Comparison of ENCODE assay signal across 8 cellular contexts in genomic region chr2:8457092-8457481, GRCh38.
DNase-seq lines count a peak whose midpoint lies in the region; ATAC-seq and TF ChIP-seq lines count a peak whose summit lies in the region.

No MANE protein-coding gene starts in this region.

- H3K27ac Mint-ChIP-seq in T-helper 1 cell treated with Interleukin-12 subunit alpha and Interleukin-12 subunit beta and Interleukin-4 antibody, amounts not matched to agents 30 μg/mL and 1 μg/mL, for 36 hours = peak overlapping the region; percentile 68
- H3K27ac Mint-ChIP-seq in H9 = no peak overlapping the region

- no peaks in the 10 kb centered on the region for H3K79me2 ChIP-seq in H9 (ENCODE audit: insufficient read depth, low read length)

- H2BK5ac ChIP-seq in H9 (ENCODE audit: insufficient read length, low read length) = no peak overlapping the region

- H4K5ac ChIP-seq in H9 (ENCODE audit: insufficient read length, low read depth, low read length) = no peak overlapping the region

- H3K4ac ChIP-seq in H9 (ENCODE audit: low read depth, low read length) = no peak overlapping the region

- H3K56ac ChIP-seq in H9 (ENCODE audit: insufficient read length, low read depth, low read length) = no peak overlapping the region

- H3K36me3 ChIP-seq in esophagus (ENCODE audit: control insufficient read depth in 2 of 2, insufficient read depth in 2 of 2, low read length in 1 of 2) = no peaks in the 10 kb centered on the region
- no peaks in the 10 kb centered on the region for H3K36me3 ChIP-seq in thymus (ENCODE audit: control insufficient read depth, insufficient read depth)

- no peak overlapping the region for H2BK12ac ChIP-seq in H9 (ENCODE audit: insufficient read length, low read depth, low read length)

- no peak overlapping the region for H3K23ac ChIP-seq in H9 (ENCODE audit: insufficient read length, low read depth, low read length)

- no peak overlapping the region for H3T11ph ChIP-seq in H9 (ENCODE audit: low read length)

- no peak overlapping the region for H2BK120ac ChIP-seq in H9 (ENCODE audit: low read depth, low read length, poor library complexity, severe bottlenecking)

- no peak for TF ChIP-seq CTCF in H9 (conservative IDR thresholded peaks at IDR 0.05)

- H2BK20ac ChIP-seq in H9 (ENCODE audit: low read depth, low read length, poor library complexity, severe bottlenecking) = no peak overlapping the region

- H3K36me3 Mint-ChIP-seq in T-helper 1 cell treated with Interleukin-12 subunit alpha and Interleukin-12 subunit beta and Interleukin-4 antibody, amounts not matched to agents 30 μg/mL and 1 μg/mL, for 36 hours (ENCODE audit: low read depth) = peaks cover 9% of the 10 kb centered on the region
- no peaks in the 10 kb centered on the region; a peak in 1 of 7 replicates for H3K36me3 Mint-ChIP-seq in H9 (ENCODE audit: insufficient read depth in 1 of 3, low read depth in 3 of 3)

- H3K18ac ChIP-seq in H9 (ENCODE audit: insufficient read length, low read depth, low read length) = no peak overlapping the region

- H3K4me1 ChIP-seq in esophagus (ENCODE audit: control insufficient read depth in 2 of 2, insufficient read depth in 2 of 2, low read length in 1 of 2) (peaks cover 0 to 12% of the 10 kb centered on the region in 2 donors), thymus (ENCODE audit: control insufficient read depth, insufficient read depth, low read length) (peaks cover 13% of the 10 kb centered on the region), H9 (ENCODE audit: insufficient read depth, low read length) (no peaks in the 10 kb centered on the region)

- no peaks in the 10 kb centered on the region for H3K79me1 ChIP-seq in H9 (ENCODE audit: insufficient read depth, low read depth, low read length, poor library complexity, severe bottlenecking)

- no peaks in the 10 kb centered on the region for H3K9me3 Mint-ChIP-seq in T-helper 1 cell treated with Interleukin-12 subunit alpha and Interleukin-12 subunit beta and Interleukin-4 antibody, amounts not matched to agents 30 μg/mL and 1 μg/mL, for 36 hours
- no peaks in the 10 kb centered on the region for H3K9me3 Mint-ChIP-seq in H9

- peaks cover 30% of the 10 kb centered on the region for H3K4me1 Mint-ChIP-seq in T-helper 1 cell treated with Interleukin-12 subunit alpha and Interleukin-12 subunit beta and Interleukin-4 antibody, amounts not matched to agents 30 μg/mL and 1 μg/mL, for 36 hours (ENCODE audit: low read depth)
- peaks cover 7 to 11% of the 10 kb centered on the region in 2 experiments; a peak in 3 of 4 replicates for H3K4me1 Mint-ChIP-seq in H9

- no peak overlapping the region for H2AFZ ChIP-seq in H9 (ENCODE audit: low read length)

- no peak overlapping the region for H2AK5ac ChIP-seq in H9 (ENCODE audit: insufficient read length, low read length)

- H3K4me2 ChIP-seq in H9 (ENCODE audit: insufficient read depth, insufficient read length, low read length) = no peak overlapping the region

- peaks cover 16% of the 10 kb centered on the region for H3K27me3 Mint-ChIP-seq in T-helper 1 cell treated with Interleukin-12 subunit alpha and Interleukin-12 subunit beta and Interleukin-4 antibody, amounts not matched to agents 30 μg/mL and 1 μg/mL, for 36 hours (ENCODE audit: low read depth)
- no peaks in the 10 kb centered on the region for H3K27me3 Mint-ChIP-seq in H9 (ENCODE audit: low read depth)

- H3K4me3 Mint-ChIP-seq in T-helper 1 cell treated with Interleukin-12 subunit alpha and Interleukin-12 subunit beta and Interleukin-4 antibody, amounts not matched to agents 30 μg/mL and 1 μg/mL, for 36 hours = peak overlapping the region; percentile 71
- no peak overlapping the region for H3K4me3 Mint-ChIP-seq in H9

- no peak overlapping the region for H4K91ac ChIP-seq in H9 (ENCODE audit: insufficient read length, low read depth, low read length)

- no peaks in the 10 kb centered on the region for H3K27me3 ChIP-seq in esophagus (ENCODE audit: control insufficient read depth in 1 of 2, insufficient read depth in 2 of 2, low read length in 2 of 2)
- H3K27me3 ChIP-seq in thymus (ENCODE audit: control insufficient read depth, insufficient read depth) = peaks cover 6% of the 10 kb centered on the region
- H3K27me3 ChIP-seq in H9 (ENCODE audit: insufficient read depth, low read length) = no peaks in the 10 kb centered on the region

- WGBS in esophagus, 2 donors = 19% methylated on average over 30 to 41 of the region's 41 CpGs
- WGBS in thymus = 22% methylated on average over 41 of the region's 41 CpGs
- no CpG with 5 or more reads among the region's 41 CpGs for WGBS in H9 (ENCODE audit: extremely low coverage, insufficient read length, low lambda C conversion rate)

- intact Hi-C loops in Right ventricle myocardium inferior (cut with DNase I) (no loop called here), Right ventricle myocardium superior (cut with DNase I) (no loop called here)

- H3K14ac ChIP-seq in H9 (ENCODE audit: insufficient read depth, low read length) = no peak overlapping the region; the same call in 1 of the 2 replicates

- no peak overlapping the region for H4K8ac ChIP-seq in H9 (replicated peaks; ENCODE audit: insufficient read length, low read depth, low read length)

- H3K27ac ChIP-seq in esophagus (ENCODE audit: low read depth in 2 of 2, low read length in 1 of 2) (peak overlapping the region; percentile 6 to 33), thymus (ENCODE audit: low read depth) (no peak overlapping the region), H9 (ENCODE audit: insufficient read length, low read depth, low read length) (no peak overlapping the region)

- H2BK15ac ChIP-seq in H9 (ENCODE audit: low read depth, low read length) = no peak overlapping the region

- no peak overlapping the region for H3K9ac ChIP-seq in H9 (ENCODE audit: extremely low read depth, insufficient read length, low read length)

- H3K23me2 ChIP-seq in H9 (ENCODE audit: insufficient read length, low read depth, low read length, poor library complexity, severe bottlenecking) = no peaks in the 10 kb centered on the region

- H3K4me3 ChIP-seq in esophagus (ENCODE audit: low read depth in 1 of 2, low read length in 2 of 2) (no peak overlapping the region), thymus (ENCODE audit: low read length) (peak overlapping the region; percentile 30)

- ATAC-seq in Right ventricle myocardium inferior (no peak), Right ventricle myocardium superior (ENCODE audit: poor library complexity) (no peak)

- H3K9me3 ChIP-seq in esophagus (ENCODE audit: control insufficient read depth in 2 of 2, insufficient read depth in 1 of 2, low read depth in 1 of 2, low read length in 1 of 2) (no peaks in the 10 kb centered on the region), thymus (ENCODE audit: control insufficient read depth) (no peaks in the 10 kb centered on the region), H9 (ENCODE audit: control insufficient read depth, low read depth, low read length) (no peaks in the 10 kb centered on the region)

- H4K20me1 ChIP-seq in H9 (ENCODE audit: control insufficient read depth, insufficient read depth, insufficient read length) = no peaks in the 10 kb centered on the region

- DNase-seq in Right ventricle myocardium inferior (ENCODE audit: missing footprints) (peak; percentile 62), Right ventricle myocardium superior (no peak), H9 (no peak), hepatic stellate cell (ENCODE audit: low spot score) (no peak), Ammon's horn (ENCODE audit: low spot score) (no peak)

Comparison
In these comparisons a context has a peak if more than half of its experiments do, and no peak if none do; other contexts are left out.
1. H3K27ac ChIP-seq: peak in esophagus (2 of 2); none in thymus (single experiment) and H9 (single experiment).